In genomic region chr13:86080340-86080995, GRCh38 we compare ENCODE assay signal across 29 cellular contexts.
"Had no signal": no experiment of that assay in that cellular context is flagged by ENCODE, and none has a peak within 500 bp of the region (broad histone marks: within the 10 kb centered on the region; RNA-seq: fewer than 3 reads in every experiment).

No MANE protein-coding gene starts in this region.

- DNase-seq: activated CD4-positive, alpha-beta T cell treated with anti-CD3 and anti-CD28 coated beads for 4 hours; activated CD4-positive, alpha-beta T cell treated with anti-CD3 and anti-CD28 coated beads, Interleukin-2, amount 50 U/mL, for 4 hours; activated CD4-positive, CD25-positive, alpha-beta regulatory T cell; activated effector memory CD4-positive, alpha-beta T cell treated with Interleukin-2 at 50 U/mL for 16 hours; activated naive CD4-positive, alpha-beta T cell treated with Interleukin-2 at 50 U/mL for 16 hours; activated T-cell treated with anti-CD3 and anti-CD28 coated beads for 4 hours; adrenal gland; aorta; brain microvascular endothelial cell; caudate nucleus; esophagus squamous epithelium; left colon; midbrain; naive thymus-derived CD4-positive, alpha-beta T cell; ovary; right lobe of liver; stimulated activated CD4-positive, alpha-beta T cell treated with anti-CD3 and anti-CD28 coated beads, Interleukin-12 subunit alpha, Interleukin-12 subunit beta, amount 100 ng/mL, for 4 hours; stimulated activated CD4-positive, alpha-beta T cell treated with anti-CD3 and anti-CD28 coated beads, Interleukin-4, amount 100 ng/mL, for 1 hour; stomach; thyroid gland; upper lobe of right lung had no signal

- H3K27me3 Mint-ChIP-seq: activated naive CD8-positive, alpha-beta T cell; memory B cell; naive thymus-derived CD4-positive, alpha-beta T cell; progenitor cell of endocrine pancreas had no signal

- H3K4me3 ChIP-seq: adrenal gland, esophagus squamous epithelium, gastroesophageal sphincter, hepatocyte, ovary, right lobe of liver, skin epidermis, stomach, thyroid gland, upper lobe of right lung had no signal

- H3K9me3 ChIP-seq: adrenal gland, esophagus squamous epithelium, gastroesophageal sphincter, ovary, right lobe of liver, thyroid gland, upper lobe of right lung had no signal

- H3K36me3 ChIP-seq: adrenal gland, brain microvascular endothelial cell, esophagus squamous epithelium, gastroesophageal sphincter, ovary, right lobe of liver, stomach, thyroid gland, upper lobe of right lung had no signal

- H3K4me1 Mint-ChIP-seq: memory B cell; naive thymus-derived CD4-positive, alpha-beta T cell; stimulated activated effector memory CD8-positive, alpha-beta T cell treated with anti-CD3 and anti-CD28 coated beads, Interleukin-12 subunit alpha, Interleukin-12 subunit beta, amount 100 ng/mL, for 72 hours had no signal

- H2AFZ ChIP-seq: hepatocyte had no signal

- H3K27ac ChIP-seq: adrenal gland, brain microvascular endothelial cell, epithelial cell of prostate, esophagus squamous epithelium, gastroesophageal sphincter, hepatocyte, ovary, right lobe of liver, skin epidermis, stomach, thyroid gland, upper lobe of right lung had no signal

- H3K36me3 Mint-ChIP-seq: activated naive CD8-positive, alpha-beta T cell; memory B cell; naive thymus-derived CD4-positive, alpha-beta T cell; stimulated activated effector memory CD8-positive, alpha-beta T cell treated with anti-CD3 and anti-CD28 coated beads, Interleukin-12 subunit alpha, Interleukin-12 subunit beta, amount 100 ng/mL, for 72 hours had no signal

- ATAC-seq: gastroesophageal sphincter; left colon; naive thymus-derived CD4-positive, alpha-beta T cell; right lobe of liver; stimulated activated effector memory CD8-positive, alpha-beta T cell treated with anti-CD3 and anti-CD28 coated beads, Interleukin-12 subunit alpha, Interleukin-12 subunit beta, amount 100 ng/mL, for 72 hours; upper lobe of right lung had no signal

- H3K4me1 ChIP-seq: adrenal gland, esophagus squamous epithelium, gastroesophageal sphincter, right lobe of liver, stomach, thyroid gland, upper lobe of right lung had no signal

- H3K4me2 ChIP-seq: hepatocyte had no signal

- H3K27me3 ChIP-seq: adrenal gland, brain microvascular endothelial cell, esophagus squamous epithelium, gastroesophageal sphincter, hepatocyte, ovary, right lobe of liver, stomach, thyroid gland, upper lobe of right lung had no signal

- H3K27ac Mint-ChIP-seq: activated naive CD8-positive, alpha-beta T cell; memory B cell; naive thymus-derived CD4-positive, alpha-beta T cell; progenitor cell of endocrine pancreas; stimulated activated effector memory CD8-positive, alpha-beta T cell treated with anti-CD3 and anti-CD28 coated beads, Interleukin-12 subunit alpha, Interleukin-12 subunit beta, amount 100 ng/mL, for 72 hours had no signal

- H3K4me3 Mint-ChIP-seq: activated naive CD8-positive, alpha-beta T cell; memory B cell; naive thymus-derived CD4-positive, alpha-beta T cell; stimulated activated effector memory CD8-positive, alpha-beta T cell treated with anti-CD3 and anti-CD28 coated beads, Interleukin-12 subunit alpha, Interleukin-12 subunit beta, amount 100 ng/mL, for 72 hours had no signal

- H3K79me2 ChIP-seq: hepatocyte had no signal
